ENCODE assay signal across 7 cellular contexts in genomic region chr7:43582503-43583423, GRCh38. TPM values are rescaled to one million over a fixed set of nuclear protein-coding genes. Genes with fewer than 3 reads are reported as not detected.
A peak's percentile ranks its signal among the peaks of the same experiment; 100 is the strongest.
DNase-seq lines count a peak whose midpoint lies in the region; ATAC-seq, FAIRE-seq and TF ChIP-seq lines count a peak whose summit lies in the region.

STK17A (plus strand) TSS chr7:43583108; CDS start chr7:43583244, 136 bp downstream.

- peaks cover 4% of the 10 kb centered on the region for H3K27me3 ChIP-seq in astrocyte (ENCODE audit: insufficient read depth, low read length)

- H3K9me3 Mint-ChIP-seq in T-helper 2 cell treated with Interferon-gamma antibody and Interleukin-4, amounts not matched to agents 5 μg/mL and 100 μg/mL, for 36 hours: no peaks in the 10 kb centered on the region
- peaks cover 5% of the 10 kb centered on the region for H3K9me3 Mint-ChIP-seq in astrocyte (ENCODE audit: unreplicated experiment)

- DNase-seq in NCI-H1694 treated with DMSO at 0.1 percent for 48 hours (lab: John Stamatoyannopoulos, UW) (peak; percentile 88), astrocyte (ENCODE audit: low read depth) (peak; percentile 56), hippocampal formation (lab: John Stamatoyannopoulos, UW) (peak; percentile 93 to 95), retinal pigment epithelial cell (ENCODE audit: low read depth) (peak; percentile 58)
- peak; percentile 93 for DNase-seq in T-helper 2 cell treated with Interferon-gamma antibody and Interleukin-4, amounts not matched to agents 5 μg/mL and 100 μg/mL, for 36 hours (ENCODE audit: low spot score)

- peaks cover 7% of the 10 kb centered on the region for H3K4me1 ChIP-seq in astrocyte (ENCODE audit: insufficient read depth, low read length)

- H4K20me1 ChIP-seq in astrocyte (ENCODE audit: insufficient read depth, low read length): peaks cover 41% of the 10 kb centered on the region

- H3K4me2 ChIP-seq in astrocyte (ENCODE audit: low read length): peak within 1 kb of the TSS; percentile 86

- peak; percentile 28 for ATAC-seq in GM18499 (IDR thresholded peaks at IDR 0.05; ENCODE audit: insufficient read depth, unreplicated experiment)
- ATAC-seq in HG02938 (IDR thresholded peaks at IDR 0.05; ENCODE audit: unreplicated experiment): peak; percentile 58

- peaks cover 48% of the 10 kb centered on the region for H3K79me2 ChIP-seq in astrocyte (ENCODE audit: insufficient read depth, low read length)

- H3K27ac Mint-ChIP-seq in T-helper 2 cell treated with Interferon-gamma antibody and Interleukin-4, amounts not matched to agents 5 μg/mL and 100 μg/mL, for 36 hours: peak within 1 kb of the TSS; percentile 99
- H3K27ac Mint-ChIP-seq in astrocyte (ENCODE audit: unreplicated experiment): peak within 1 kb of the TSS; percentile 70

- no peaks in the 10 kb centered on the region for H3K9me3 ChIP-seq in astrocyte (ENCODE audit: insufficient read depth, low read depth, low read length)

- peak within 1 kb of the TSS; percentile 98 for H3K4me3 Mint-ChIP-seq in T-helper 2 cell treated with Interferon-gamma antibody and Interleukin-4, amounts not matched to agents 5 μg/mL and 100 μg/mL, for 36 hours
- H3K4me3 Mint-ChIP-seq in astrocyte (ENCODE audit: unreplicated experiment): peak within 1 kb of the TSS; percentile 94

- H3K36me3 ChIP-seq in astrocyte (ENCODE audit: insufficient read depth, low read length): no peaks in the 10 kb centered on the region

- H2AFZ ChIP-seq in astrocyte (ENCODE audit: low read depth, low read length): peak within 1 kb of the TSS; percentile 27

- peak within 1 kb of the TSS; percentile 84 for H3K4me3 ChIP-seq in astrocyte (ENCODE audit: insufficient read depth, low read depth, low read length)
- H3K4me3 ChIP-seq in retinal pigment epithelial cell (ENCODE audit: low read length): peak within 1 kb of the TSS; percentile 89

- peaks cover 11% of the 10 kb centered on the region for H3K36me3 Mint-ChIP-seq in T-helper 2 cell treated with Interferon-gamma antibody and Interleukin-4, amounts not matched to agents 5 μg/mL and 100 μg/mL, for 36 hours (ENCODE audit: low read depth)
- H3K36me3 Mint-ChIP-seq in astrocyte (ENCODE audit: low read depth, unreplicated experiment): no peaks in the 10 kb centered on the region

- FAIRE-seq in astrocyte (lab: Jason Lieb, UNC): no peak

- H3K27me3 Mint-ChIP-seq in T-helper 2 cell treated with Interferon-gamma antibody and Interleukin-4, amounts not matched to agents 5 μg/mL and 100 μg/mL, for 36 hours (ENCODE audit: low read depth): peaks cover 23% of the 10 kb centered on the region
- H3K27me3 Mint-ChIP-seq in astrocyte (ENCODE audit: low read depth, unreplicated experiment): peaks cover 6% of the 10 kb centered on the region

- peak within 1 kb of the TSS; percentile 82 for H3K27ac ChIP-seq in astrocyte (ENCODE audit: low read depth, low read length)

- TF ChIP-seq CTCF in astrocyte (IDR thresholded peaks at IDR 0.05; ENCODE audit: insufficient read depth, low read depth, low read length) (peak; percentile 89), retinal pigment epithelial cell (conservative IDR thresholded peaks at IDR 0.05; ENCODE audit: low read depth, low read length) (peak; percentile 99)

- peak within 1 kb of the TSS; percentile 93 for H3K9ac ChIP-seq in astrocyte (ENCODE audit: low read length)

- H3K4me1 Mint-ChIP-seq in T-helper 2 cell treated with Interferon-gamma antibody and Interleukin-4, amounts not matched to agents 5 μg/mL and 100 μg/mL, for 36 hours (ENCODE audit: low read depth): peaks cover 28% of the 10 kb centered on the region
- peaks cover 16% of the 10 kb centered on the region for H3K4me1 Mint-ChIP-seq in astrocyte (ENCODE audit: low read depth, unreplicated experiment)

RNA-seq across cellular contexts. Expression of gene STK17A, which starts in this region (rescaled TPM):
- total RNA-seq in astrocyte: 38.4 and 39.1 TPM in 2 replicates

Comparison
In these comparisons a context has a peak if more than half of its experiments do, and no peak if none do; other contexts are left out.
1. Peak in every context shown above with its lines: DNase-seq, ATAC-seq, H3K4me3 ChIP-seq and H3K27ac ChIP-seq.